Comparison of ENCODE assay signal across 21 cellular contexts in the genomic region with DNA sequence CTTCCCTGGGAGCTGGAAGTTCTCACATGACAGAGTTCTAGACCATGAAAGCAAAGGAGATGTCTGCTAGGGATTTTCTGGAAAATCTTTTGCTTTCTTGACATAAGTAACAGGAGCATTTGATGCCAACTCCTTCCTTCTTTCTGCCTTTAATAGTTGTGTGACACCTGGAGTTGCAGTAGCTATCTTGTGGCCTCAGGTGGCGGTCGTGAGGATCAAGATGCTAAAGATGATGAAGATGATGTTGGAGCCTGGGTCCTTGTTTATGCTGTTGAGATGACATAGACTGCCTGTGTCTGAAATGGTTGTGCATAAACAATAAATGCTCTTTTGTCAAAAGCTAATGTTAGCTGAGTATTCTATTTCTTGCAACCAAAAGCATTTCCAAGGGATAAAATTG. TPM values are rescaled to one million over a fixed set of nuclear protein-coding genes. Genes with fewer than 3 reads are reported as not detected.
"Had no signal": no experiment of that assay in that cellular context is flagged by ENCODE, and none has a peak within 500 bp of the region (broad histone marks: within the 10 kb centered on the region; RNA-seq: fewer than 3 reads in every experiment).

No MANE protein-coding gene starts in this region.

- H3K4me1 ChIP-seq: upper lobe of right lung had no signal

- ATAC-seq: activated CD4-positive, CD25-positive, alpha-beta regulatory T cell treated with anti-CD3 and anti-CD28 coated beads, Interleukin-2, amount 50 U/mL, for 24 hours; mucosa of descending colon; naive thymus-derived CD4-positive, alpha-beta T cell; pancreas; stimulated activated effector memory CD8-positive, alpha-beta T cell treated with anti-CD3 and anti-CD28 coated beads, Interleukin-12 subunit alpha, Interleukin-12 subunit beta, amount 100 ng/mL, for 72 hours; upper lobe of right lung had no signal

- H3K9me3 ChIP-seq: left ventricle myocardium inferior, mucosa of descending colon, pancreas, thoracic aorta, upper lobe of right lung had no signal

- H3K9me3 Mint-ChIP-seq: activated naive CD8-positive, alpha-beta T cell treated with anti-CD3 and anti-CD28 coated beads for 36 hours; activated T-helper 1 cell treated with anti-CD3 and anti-CD28 coated beads, Interleukin-12 subunit alpha, Interleukin-12 subunit beta, Interleukin-2, Interleukin-4 antibody, amounts not matched to agents 30 ng/mL and 10 ng/mL and 1 ng/mL, durations not matched to agents 14 hours and 24 hours and 36 hours; memory B cell; naive thymus-derived CD4-positive, alpha-beta T cell; stimulated activated effector memory CD8-positive, alpha-beta T cell treated with anti-CD3 and anti-CD28 coated beads, Interleukin-12 subunit alpha, Interleukin-12 subunit beta, amount 100 ng/mL, for 72 hours had no signal

- DNase-seq: activated CD4-positive, alpha-beta T cell treated with anti-CD3 and anti-CD28 coated beads, Interleukin-2, amount 50 U/mL, for 1 hour; activated CD8-positive, alpha-beta memory T cell treated with anti-CD3 and anti-CD28 coated beads for 24 hours; activated naive CD8-positive, alpha-beta T cell treated with anti-CD3 and anti-CD28 coated beads for 36 hours; anterior cingulate cortex; brain microvascular endothelial cell; cortex of kidney; effector CD4-positive, alpha-beta T cell; foreskin fibroblast; hippocampal formation; left ventricle myocardium inferior; mucosa of descending colon; naive thymus-derived CD4-positive, alpha-beta T cell; pancreas; stimulated activated CD4-positive, alpha-beta T cell treated with anti-CD3 and anti-CD28 coated beads, Interleukin-12 subunit alpha, Interleukin-12 subunit beta, amount 100 ng/mL, for 4 hours; stimulated activated CD4-positive, alpha-beta T cell treated with anti-CD3 and anti-CD28 coated beads, Interleukin-2, amount 100 ng/mL, for 24 hours; upper lobe of right lung had no signal

- H3K27me3 ChIP-seq: brain microvascular endothelial cell, pancreas, upper lobe of right lung had no signal

- H3K36me3 Mint-ChIP-seq: activated naive CD8-positive, alpha-beta T cell treated with anti-CD3 and anti-CD28 coated beads for 36 hours; memory B cell; naive thymus-derived CD4-positive, alpha-beta T cell; stimulated activated effector memory CD8-positive, alpha-beta T cell treated with anti-CD3 and anti-CD28 coated beads, Interleukin-12 subunit alpha, Interleukin-12 subunit beta, amount 100 ng/mL, for 72 hours had no signal

- H3K27ac Mint-ChIP-seq: activated naive CD8-positive, alpha-beta T cell treated with anti-CD3 and anti-CD28 coated beads for 36 hours; activated T-helper 1 cell treated with anti-CD3 and anti-CD28 coated beads, Interleukin-12 subunit alpha, Interleukin-12 subunit beta, Interleukin-2, Interleukin-4 antibody, amounts not matched to agents 30 ng/mL and 10 ng/mL and 1 ng/mL, durations not matched to agents 14 hours and 24 hours and 36 hours; memory B cell; naive thymus-derived CD4-positive, alpha-beta T cell; stimulated activated effector memory CD8-positive, alpha-beta T cell treated with anti-CD3 and anti-CD28 coated beads, Interleukin-12 subunit alpha, Interleukin-12 subunit beta, amount 100 ng/mL, for 72 hours had no signal

- H3K27ac ChIP-seq: brain microvascular endothelial cell, left ventricle myocardium inferior, pancreas, thoracic aorta, upper lobe of right lung had no signal

- H3K4me3 ChIP-seq: left ventricle myocardium inferior, mucosa of descending colon, pancreas, thoracic aorta, upper lobe of right lung had no signal

- H3K4me1 Mint-ChIP-seq: naive thymus-derived CD4-positive, alpha-beta T cell had no signal

- H3K36me3 ChIP-seq: brain microvascular endothelial cell, left ventricle myocardium inferior, pancreas, thoracic aorta, upper lobe of right lung had no signal

- H3K4me3 Mint-ChIP-seq: activated naive CD8-positive, alpha-beta T cell treated with anti-CD3 and anti-CD28 coated beads for 36 hours; activated T-helper 1 cell treated with anti-CD3 and anti-CD28 coated beads, Interleukin-12 subunit alpha, Interleukin-12 subunit beta, Interleukin-2, Interleukin-4 antibody, amounts not matched to agents 30 ng/mL and 10 ng/mL and 1 ng/mL, durations not matched to agents 14 hours and 24 hours and 36 hours; memory B cell; naive thymus-derived CD4-positive, alpha-beta T cell; stimulated activated effector memory CD8-positive, alpha-beta T cell treated with anti-CD3 and anti-CD28 coated beads, Interleukin-12 subunit alpha, Interleukin-12 subunit beta, amount 100 ng/mL, for 72 hours had no signal

RNA-seq across cellular contexts. Expression of a gene that starts 32.7 kb away (rescaled TPM):
- total RNA-seq: activated T-helper 1 cell treated with anti-CD3 and anti-CD28 coated beads, Interleukin-12 subunit alpha, Interleukin-12 subunit beta, Interleukin-2, Interleukin-4 antibody, amounts not matched to agents 30 ng/mL and 10 ng/mL and 1 ng/mL, durations not matched to agents 14 hours and 24 hours and 36 hours; naive thymus-derived CD4-positive, alpha-beta T cell had no signal
- polyA plus RNA-seq: naive thymus-derived CD4-positive, alpha-beta T cell had no signal
